8 cellular contexts compared by ENCODE assay signal in genomic region chr4:54658321-54659093, GRCh38. TPM values are rescaled to one million over a fixed set of nuclear protein-coding genes. Genes with fewer than 3 reads are reported as not detected.
DNase-seq lines count a peak whose midpoint lies in the region; FAIRE-seq and TF ChIP-seq lines count a peak whose summit lies in the region.

No MANE protein-coding gene starts in this region.

- H3K4me3 ChIP-seq in sigmoid colon = peak overlapping the region; percentile 27 to 58 (median 44)

- intact Hi-C loops in sigmoid colon (cut with DNase I) = no loop called here

- no peak for TF ChIP-seq POLR2A in sigmoid colon (IDR thresholded peaks at IDR 0.05)

- peak overlapping the region; percentile 89 to 95 (median 92) for H3K4me3 Mint-ChIP-seq in brain

- H3K9me3 Mint-ChIP-seq in brain = peaks cover 0 to 2% (median 0%) of the 10 kb centered on the region in 5 experiments

- H3K9me3 ChIP-seq in sigmoid colon = no peaks in the 10 kb centered on the region

- no peaks in the 10 kb centered on the region for H3K36me3 Mint-ChIP-seq in brain

- H3K27ac Mint-ChIP-seq in brain = peak overlapping the region in 2 of 5 experiments; percentile 41 to 62

- H3K27ac ChIP-seq in sigmoid colon = peak overlapping the region in 3 of 4 donors; percentile 12 to 33 (median 25)

- peaks cover 73% of the 10 kb centered on the region for H3K27me3 Mint-ChIP-seq in brain

- no peak for FAIRE-seq in D721Med (lab: Jason Lieb, UNC)

- H3K4me1 ChIP-seq in sigmoid colon = peaks cover 0 to 33% (median 31%) of the 10 kb centered on the region in 4 donors

- DNase-seq in activated T-cell treated with anti-CD3 and anti-CD28 coated beads for 48 hours (ENCODE audit: low read depth) (peak; percentile 25), activated T-cell treated with anti-CD3 and anti-CD28 coated beads for 4 hours (no peak), HS-27A (ENCODE audit: low read depth) (peak; percentile 40), SK-N-DZ (ENCODE audit: low spot score) (peak; percentile 47), iPS-NIHi7 (ENCODE audit: extremely low spot score) (peak; percentile 50), sigmoid colon (no peak), D721Med (ENCODE audit: insufficient read length, low spot score) (no peak)

- WGBS in sigmoid colon, 2 donors = 1% methylated on average over 74 of the region's 74 CpGs

- no peak for TF ChIP-seq EP300 in sigmoid colon (IDR thresholded peaks at IDR 0.05)

- peaks cover 39% of the 10 kb centered on the region for H3K4me1 Mint-ChIP-seq in brain

- no peaks in the 10 kb centered on the region for H3K36me3 ChIP-seq in sigmoid colon

- H3K27me3 ChIP-seq in sigmoid colon = peaks cover 24 to 66% (median 46%) of the 10 kb centered on the region in 3 donors

- TF ChIP-seq CTCF in brain (conservative IDR thresholded peaks at IDR 0.05) (peak; percentile 18 to 41), sigmoid colon (IDR thresholded peaks at IDR 0.05) (no peak), D721Med (IDR thresholded peaks at IDR 0.05; ENCODE audit: insufficient read depth, missing control alignments) (no peak)

RNA-seq across cellular contexts. Expression of gene KIT, which starts 0.8 kb away (rescaled TPM):
- 1.9 and 2.1 TPM in 2 replicates for polyA plus RNA-seq in SK-N-DZ (2014; cell fraction: cytosol; rRNA removed)
- 2.3 and 3.7 TPM in 2 replicates for polyA plus RNA-seq in SK-N-DZ (2014; cell fraction: nucleus; rRNA removed)
- 28.2 TPM for polyA plus RNA-seq in brain (ENCODE audit: insufficient read depth, low read depth, low replicate concordance)
- total RNA-seq in sigmoid colon = 10 to 100 TPM; 31.0 to 58.7 (median 40.3) TPM
- polyA plus RNA-seq in sigmoid colon = 1 to 10 TPM in 2 of 3 donors, under 1 TPM in 1; 0.69 to 2.8 (median 1.2) TPM

Comparison
In these comparisons a context has a peak if more than half of its experiments do, and no peak if none do; other contexts are left out.
1. DNase-seq: peak in activated T-cell treated with anti-CD3 and anti-CD28 coated beads for 48 hours (single experiment), HS-27A (single experiment), SK-N-DZ (single experiment) and iPS-NIHi7 (single experiment); none in activated T-cell treated with anti-CD3 and anti-CD28 coated beads for 4 hours (single experiment), sigmoid colon (single experiment) and D721Med (single experiment).
2. CTCF ChIP-seq: peak in brain (2 of 2); none in sigmoid colon (0 of 4) and D721Med (single experiment).